10 cellular contexts compared by ENCODE assay signal in genomic region chr5:141680751-141681201, GRCh38. TPM values are rescaled to one million over a fixed set of nuclear protein-coding genes. Genes with fewer than 3 reads are reported as not detected.
A peak's percentile ranks its signal among the peaks of the same experiment; 100 is the strongest.
DNase-seq lines count a peak whose midpoint lies in the region; ATAC-seq, FAIRE-seq and TF ChIP-seq lines count a peak whose summit lies in the region.
"Had no signal": no experiment of that assay in that cellular context is flagged by ENCODE, and none has a peak within 500 bp of the region (broad histone marks: within the 10 kb centered on the region; RNA-seq: fewer than 3 reads in every experiment).

No MANE protein-coding gene starts in this region.

- no peak overlapping the region for H3K4me3 ChIP-seq in HepG2 (replicated peaks in 1 of 3; ENCODE audit: insufficient read depth in 1 of 3, low read depth in 2 of 3, low read length in 3 of 3)
- H3K4me3 ChIP-seq in vagina: peak overlapping the region; percentile 49

- CTCF ChIA-PET in HepG2 (lab: Yijun Ruan, JAX; ENCODE audit: low intra/inter-chr PET ratio, low total read pairs): no interaction called here

- no peak for TF ChIP-seq RAD21 in HepG2 (CRISPR knock-in tag; IDR thresholded peaks at IDR 0.05)

- H3K4me1 ChIP-seq in HepG2 (ENCODE audit: insufficient read depth, low read length) (peaks cover 20% of the 10 kb centered on the region), vagina (peaks cover 29% of the 10 kb centered on the region)

- H3K9me3 ChIP-seq in HepG2 (ENCODE audit: low read length) (no peaks in the 10 kb centered on the region), vagina (no peaks in the 10 kb centered on the region)

- H3K9ac ChIP-seq in HepG2 (ENCODE audit: insufficient read depth, low read depth, low read length): no peak overlapping the region

- H3K9me3 Mint-ChIP-seq in activated T-cell treated with anti-CD3 and anti-CD28 coated beads, Interleukin-2, amount 50 U/mL, for 4 hours: no peaks in the 10 kb centered on the region
- H3K9me3 Mint-ChIP-seq in activated T-cell treated with anti-CD3 and anti-CD28 coated beads, Interleukin-2, amount 50 U/mL, for 72 hours: no peaks in the 10 kb centered on the region

- intact Hi-C loops in HepG2 (cut with micrococcal nuclease; ENCODE audit: unreplicated experiment): no loop called here
- intact Hi-C loops in vagina (cut with DNase I): no loop called here
- intact Hi-C loops in head of caudate nucleus (cut with DNase I): no loop called here

- TF ChIP-seq POLR2A in HepG2 (IDR thresholded peaks at IDR 0.05; ENCODE audit: insufficient read depth in 1 of 2, low read depth in 2 of 2, low read length in 2 of 2) (no peak), vagina (IDR thresholded peaks at IDR 0.05) (no peak)

- FAIRE-seq in HepG2 (lab: Jason Lieb, UNC): no peak

- H2AFZ ChIP-seq in HepG2 (ENCODE audit: low read length): no peak overlapping the region

- in situ Hi-C loops in HepG2 (cut with HindIII; ENCODE audit: extremely low pct_ligation_motif_present, low pct_unique_long_range_greater_than_20kb): loop anchor here (25.0 kb wide), 1 partner anchor 457 kb away; no protein-coding TSS in a partner anchor

- H3K27ac ChIP-seq in caudate nucleus (ENCODE audit: low read depth, low read length) (peak overlapping the region; percentile 26), HepG2 (ENCODE audit: extremely low read length, insufficient read depth, low read length) (no peak overlapping the region), vagina (peak overlapping the region; percentile 76)

- no TSS peak for BruUV-seq in HepG2 (replicated peaks; lab: Mats Ljungman, UMichigan)

- WGBS in HepG2 (ENCODE audit: low lambda C conversion rate): 26% methylated on average over 6 of the region's 6 CpGs

- TF ChIP-seq CTCF in HepG2 (CRISPR knock-in tag; IDR thresholded peaks at IDR 0.05): no peak
- no peak for TF ChIP-seq CTCF in vagina (IDR thresholded peaks at IDR 0.05)

- no peak overlapping the region for H3K27ac Mint-ChIP-seq in activated T-cell treated with anti-CD3 and anti-CD28 coated beads, Interleukin-2, amount 50 U/mL, for 72 hours

- no peak for DNase-seq in activated T-cell treated with anti-CD3 and anti-CD28 coated beads, Interleukin-2, amount 50 U/mL, for 4 hours
- DNase-seq in activated T-cell treated with anti-CD3 and anti-CD28 coated beads, Interleukin-2, amount 50 U/mL, for 72 hours: no peak
- DNase-seq in caudate nucleus (lab: John Stamatoyannopoulos, UW) (no peak), HepG2 (ENCODE audit: low spot score) (peak; percentile 7), vagina (ENCODE audit: extremely low spot score in 2 of 2) (no peak), head of caudate nucleus (no peak)
- DNase-seq: DND-41, NCI-H2171 had no signal

- POLR2A ChIA-PET in HepG2 (lab: Yijun Ruan, JAX): no interaction called here

- peak overlapping the region; percentile 75 for H3K4me3 Mint-ChIP-seq in activated T-cell treated with anti-CD3 and anti-CD28 coated beads, Interleukin-2, amount 50 U/mL, for 4 hours
- H3K4me3 Mint-ChIP-seq in activated T-cell treated with anti-CD3 and anti-CD28 coated beads, Interleukin-2, amount 50 U/mL, for 72 hours: peak overlapping the region in 1 of 2 donors; percentile 64

- H3K4me2 ChIP-seq in HepG2 (ENCODE audit: low read depth, low read length): peak overlapping the region; percentile 61

- no peaks in the 10 kb centered on the region for H3K36me3 ChIP-seq in HepG2 (replicated peaks in 1 of 2; ENCODE audit: control insufficient read depth in 1 of 2, insufficient read depth in 2 of 2, low read length in 2 of 2)
- H3K36me3 ChIP-seq in vagina: no peaks in the 10 kb centered on the region

- H3K27me3 Mint-ChIP-seq in activated T-cell treated with anti-CD3 and anti-CD28 coated beads, Interleukin-2, amount 50 U/mL, for 4 hours (ENCODE audit: low read depth): no peaks in the 10 kb centered on the region
- H3K27me3 Mint-ChIP-seq in activated T-cell treated with anti-CD3 and anti-CD28 coated beads, Interleukin-2, amount 50 U/mL, for 72 hours (ENCODE audit: low read depth): no peaks in the 10 kb centered on the region

- no peaks in the 10 kb centered on the region for H3K79me2 ChIP-seq in HepG2 (ENCODE audit: insufficient read depth, low read length)

- peaks cover 20% of the 10 kb centered on the region for H3K4me1 Mint-ChIP-seq in activated T-cell treated with anti-CD3 and anti-CD28 coated beads, Interleukin-2, amount 50 U/mL, for 4 hours (ENCODE audit: low read depth)
- H3K4me1 Mint-ChIP-seq in activated T-cell treated with anti-CD3 and anti-CD28 coated beads, Interleukin-2, amount 50 U/mL, for 72 hours (ENCODE audit: low read depth): peaks cover 24% of the 10 kb centered on the region

- no peaks in the 10 kb centered on the region for H4K20me1 ChIP-seq in HepG2 (ENCODE audit: insufficient read depth, low read length)

- no peaks in the 10 kb centered on the region for H3K36me3 Mint-ChIP-seq in activated T-cell treated with anti-CD3 and anti-CD28 coated beads, Interleukin-2, amount 50 U/mL, for 4 hours (ENCODE audit: insufficient read depth)
- no peaks in the 10 kb centered on the region for H3K36me3 Mint-ChIP-seq in activated T-cell treated with anti-CD3 and anti-CD28 coated beads, Interleukin-2, amount 50 U/mL, for 72 hours (ENCODE audit: insufficient read depth in 2 of 2)

- no peak for ATAC-seq in activated T-cell treated with anti-CD3 and anti-CD28 coated beads, Interleukin-2, amount 50 U/mL, for 4 hours
- no peak for ATAC-seq in activated T-cell treated with anti-CD3 and anti-CD28 coated beads, Interleukin-2, amount 50 U/mL, for 72 hours (replicated peaks in 1 of 2)
- ATAC-seq in HepG2: peak; percentile 60
- ATAC-seq in GM19023 (IDR thresholded peaks at IDR 0.05; ENCODE audit: unreplicated experiment): no peak
- no peak for ATAC-seq in GM19463 (IDR thresholded peaks at IDR 0.05; ENCODE audit: unreplicated experiment)

- TF ChIP-seq EP300 in HepG2 (IDR thresholded peaks at IDR 0.05; ENCODE audit: low read depth in 2 of 2, low read length in 2 of 2) (no peak), HepG2 (CRISPR knock-in tag; IDR thresholded peaks at IDR 0.05; ENCODE audit: borderline replicate concordance) (no peak)

- H3K27me3 ChIP-seq in HepG2 (ENCODE audit: control insufficient read depth in 1 of 2, insufficient read depth in 2 of 2, low read length in 2 of 2) (peaks cover 0 to 22% of the 10 kb centered on the region in 2 experiments; a peak in 3 of 5 replicates), vagina (no peaks in the 10 kb centered on the region)

RNA-seq across cellular contexts. Expression of gene ARAP3, which starts 1.3 kb away (rescaled TPM):
- total RNA-seq in activated T-cell treated with anti-CD3 and anti-CD28 coated beads, Interleukin-2, amount 50 U/mL, for 4 hours: 1 to 10 TPM in 2 of 3 donors, under 1 TPM in 1; 0.56 to 2.0 (median 1.1) TPM
- 1 to 10 TPM; 3.2 to 4.1 TPM for total RNA-seq in activated T-cell treated with anti-CD3 and anti-CD28 coated beads, Interleukin-2, amount 50 U/mL, for 72 hours
- total RNA-seq in HepG2 (2016; rRNA removed; fragmentation: Illumina TruSeq; extraction: Trizol) (0.07 TPM in 1 of 2 replicates, not detected in the other), vagina (13.3 TPM)
- total RNA-seq in HepG2 (2016; cell fraction: cytosol; rRNA removed; fragmentation: Illumina TruSeq; extraction: Trizol; ENCODE audit: low read depth): not detected in 2 replicates
- 0.04 and 0.10 TPM in 2 replicates for total RNA-seq in HepG2 (2016; cell fraction: insoluble cytoplasmic fraction; rRNA removed; fragmentation: Illumina TruSeq; extraction: Trizol)
- 0.06 TPM in 1 of 2 replicates, not detected in the other for total RNA-seq in HepG2 (2016; cell fraction: membrane; rRNA removed; fragmentation: Illumina TruSeq; extraction: Trizol)
- total RNA-seq in HepG2 (2016; cell fraction: nucleus; rRNA removed; fragmentation: Illumina TruSeq; extraction: Trizol): not detected in 2 replicates
- polyA plus RNA-seq in HepG2 (2011; rRNA removed): 0.20 and 0.25 TPM in 2 replicates
- 0.08 and 0.15 TPM in 2 replicates for polyA plus RNA-seq in HepG2 (2011; cell fraction: cytosol; rRNA removed)
- 1.1 and 2.6 TPM in 2 replicates for polyA plus RNA-seq in HepG2 (2011; cell fraction: nucleus; rRNA removed)
- 0.17 TPM in 1 of 2 replicates, not detected in the other for polyA plus RNA-seq in HepG2 (2012)
- not detected in 2 replicates for polyA plus RNA-seq in HepG2 (2016; cell fraction: cytosol; fragmentation: Illumina TruSeq; extraction: Trizol; ENCODE audit: low read depth)
- polyA plus RNA-seq in HepG2 (2016; cell fraction: insoluble cytoplasmic fraction; fragmentation: Illumina TruSeq; extraction: Trizol; ENCODE audit: low read depth): 0.05 TPM in 1 of 2 replicates, not detected in the other
- not detected in 2 replicates for polyA plus RNA-seq in HepG2 (2016; cell fraction: membrane; fragmentation: Illumina TruSeq; extraction: Trizol; ENCODE audit: low read depth)
- polyA plus RNA-seq in HepG2 (2016; cell fraction: nucleus; fragmentation: Illumina TruSeq; extraction: Trizol; ENCODE audit: insufficient read depth, low read depth): 0.12 and 0.53 TPM in 2 replicates
- polyA minus RNA-seq in HepG2 (2011; rRNA and poly(A)+ RNA removed; ENCODE audit: low replicate concordance): 0.64 and 8.2 TPM in 2 replicates
- 0.20 TPM in 1 of 2 replicates, not detected in the other for polyA minus RNA-seq in HepG2 (2011; cell fraction: cytosol; rRNA and poly(A)+ RNA removed)
- polyA minus RNA-seq in HepG2 (2011; cell fraction: nucleus; rRNA and poly(A)+ RNA removed): 0.12 and 0.26 TPM in 2 replicates

RNA-seq across cellular contexts. Expression of gene FCHSD1, which starts 29.6 kb away (rescaled TPM):
- 10 to 100 TPM; 20.5 to 29.7 (median 22.1) TPM for total RNA-seq in activated T-cell treated with anti-CD3 and anti-CD28 coated beads, Interleukin-2, amount 50 U/mL, for 4 hours
- total RNA-seq in activated T-cell treated with anti-CD3 and anti-CD28 coated beads, Interleukin-2, amount 50 U/mL, for 72 hours: 10 to 100 TPM; 54.1 to 61.1 TPM
- total RNA-seq in HepG2 (2016; rRNA removed; fragmentation: Illumina TruSeq; extraction: Trizol) (3.6 and 5.5 TPM in 2 replicates), vagina (42.2 TPM)
- total RNA-seq in HepG2 (2016; cell fraction: cytosol; rRNA removed; fragmentation: Illumina TruSeq; extraction: Trizol; ENCODE audit: low read depth): 1.8 and 2.5 TPM in 2 replicates
- 3.8 and 9.1 TPM in 2 replicates for total RNA-seq in HepG2 (2016; cell fraction: insoluble cytoplasmic fraction; rRNA removed; fragmentation: Illumina TruSeq; extraction: Trizol)
- 1.0 and 1.4 TPM in 2 replicates for total RNA-seq in HepG2 (2016; cell fraction: membrane; rRNA removed; fragmentation: Illumina TruSeq; extraction: Trizol)
- total RNA-seq in HepG2 (2016; cell fraction: nucleus; rRNA removed; fragmentation: Illumina TruSeq; extraction: Trizol): 11.4 and 14.4 TPM in 2 replicates
- polyA plus RNA-seq in HepG2 (2011; rRNA removed): 15.4 and 20.7 TPM in 2 replicates
- polyA plus RNA-seq in HepG2 (2011; cell fraction: cytosol; rRNA removed): 5.5 and 7.5 TPM in 2 replicates
- 160 and 175 TPM in 2 replicates for polyA plus RNA-seq in HepG2 (2011; cell fraction: nucleus; rRNA removed)
- 10.0 and 11.9 TPM in 2 replicates for polyA plus RNA-seq in HepG2 (2012)
- 0.36 and 0.44 TPM in 2 replicates for polyA plus RNA-seq in HepG2 (2016; cell fraction: cytosol; fragmentation: Illumina TruSeq; extraction: Trizol; ENCODE audit: low read depth)
- 2.3 and 3.2 TPM in 2 replicates for polyA plus RNA-seq in HepG2 (2016; cell fraction: insoluble cytoplasmic fraction; fragmentation: Illumina TruSeq; extraction: Trizol; ENCODE audit: low read depth)
- 0.33 and 0.88 TPM in 2 replicates for polyA plus RNA-seq in HepG2 (2016; cell fraction: membrane; fragmentation: Illumina TruSeq; extraction: Trizol; ENCODE audit: low read depth)
- 29.0 and 35.7 TPM in 2 replicates for polyA plus RNA-seq in HepG2 (2016; cell fraction: nucleus; fragmentation: Illumina TruSeq; extraction: Trizol; ENCODE audit: insufficient read depth, low read depth)
- polyA minus RNA-seq in HepG2 (2011; rRNA and poly(A)+ RNA removed; ENCODE audit: low replicate concordance): 7.2 and 9.9 TPM in 2 replicates
- 4.6 and 5.0 TPM in 2 replicates for polyA minus RNA-seq in HepG2 (2011; cell fraction: cytosol; rRNA and poly(A)+ RNA removed)
- 29.2 and 32.2 TPM in 2 replicates for polyA minus RNA-seq in HepG2 (2011; cell fraction: nucleus; rRNA and poly(A)+ RNA removed)

RNA-seq across cellular contexts. Expression of gene RELL2, which starts 44.0 kb away (rescaled TPM):
- 10 to 100 TPM; 25.8 to 30.4 (median 29.5) TPM for total RNA-seq in activated T-cell treated with anti-CD3 and anti-CD28 coated beads, Interleukin-2, amount 50 U/mL, for 4 hours
- total RNA-seq in activated T-cell treated with anti-CD3 and anti-CD28 coated beads, Interleukin-2, amount 50 U/mL, for 72 hours: 10 to 100 TPM; 14.6 to 19.5 TPM
- total RNA-seq in HepG2 (2016; rRNA removed; fragmentation: Illumina TruSeq; extraction: Trizol) (5.2 and 8.3 TPM in 2 replicates), vagina (5.6 TPM)
- 4.3 and 4.9 TPM in 2 replicates for total RNA-seq in HepG2 (2016; cell fraction: cytosol; rRNA removed; fragmentation: Illumina TruSeq; extraction: Trizol; ENCODE audit: low read depth)
- 5.4 and 6.7 TPM in 2 replicates for total RNA-seq in HepG2 (2016; cell fraction: insoluble cytoplasmic fraction; rRNA removed; fragmentation: Illumina TruSeq; extraction: Trizol)
- 9.5 and 10.1 TPM in 2 replicates for total RNA-seq in HepG2 (2016; cell fraction: membrane; rRNA removed; fragmentation: Illumina TruSeq; extraction: Trizol)
- 6.6 and 7.9 TPM in 2 replicates for total RNA-seq in HepG2 (2016; cell fraction: nucleus; rRNA removed; fragmentation: Illumina TruSeq; extraction: Trizol)
- 6.4 and 9.9 TPM in 2 replicates for polyA plus RNA-seq in HepG2 (2011; rRNA removed)
- polyA plus RNA-seq in HepG2 (2011; cell fraction: cytosol; rRNA removed): 6.7 and 9.8 TPM in 2 replicates
- polyA plus RNA-seq in HepG2 (2011; cell fraction: nucleus; rRNA removed): 46.2 and 47.3 TPM in 2 replicates
- polyA plus RNA-seq in HepG2 (2012): 2.0 and 3.6 TPM in 2 replicates
- polyA plus RNA-seq in HepG2 (2016; cell fraction: cytosol; fragmentation: Illumina TruSeq; extraction: Trizol; ENCODE audit: low read depth): 5.7 and 6.7 TPM in 2 replicates
- polyA plus RNA-seq in HepG2 (2016; cell fraction: insoluble cytoplasmic fraction; fragmentation: Illumina TruSeq; extraction: Trizol; ENCODE audit: low read depth): 5.5 and 6.8 TPM in 2 replicates
- 10.5 and 11.3 TPM in 2 replicates for polyA plus RNA-seq in HepG2 (2016; cell fraction: membrane; fragmentation: Illumina TruSeq; extraction: Trizol; ENCODE audit: low read depth)
- 21.1 and 22.8 TPM in 2 replicates for polyA plus RNA-seq in HepG2 (2016; cell fraction: nucleus; fragmentation: Illumina TruSeq; extraction: Trizol; ENCODE audit: insufficient read depth, low read depth)
- 0.84 and 5.2 TPM in 2 replicates for polyA minus RNA-seq in HepG2 (2011; rRNA and poly(A)+ RNA removed; ENCODE audit: low replicate concordance)
- 1.8 and 2.8 TPM in 2 replicates for polyA minus RNA-seq in HepG2 (2011; cell fraction: cytosol; rRNA and poly(A)+ RNA removed)
- polyA minus RNA-seq in HepG2 (2011; cell fraction: nucleus; rRNA and poly(A)+ RNA removed): 7.8 and 10.2 TPM in 2 replicates

RNA-seq across cellular contexts. Expression of gene HDAC3, which starts 44.1 kb away (rescaled TPM):
- 10 to 100 TPM; 66.1 to 73.8 (median 71.7) TPM for total RNA-seq in activated T-cell treated with anti-CD3 and anti-CD28 coated beads, Interleukin-2, amount 50 U/mL, for 4 hours
- 10 to 100 TPM; 64.1 to 69.2 TPM for total RNA-seq in activated T-cell treated with anti-CD3 and anti-CD28 coated beads, Interleukin-2, amount 50 U/mL, for 72 hours
- total RNA-seq in HepG2 (2016; rRNA removed; fragmentation: Illumina TruSeq; extraction: Trizol): 83.9 and 84.0 TPM in 2 replicates
- 89.0 and 95.8 TPM in 2 replicates for total RNA-seq in HepG2 (2016; cell fraction: cytosol; rRNA removed; fragmentation: Illumina TruSeq; extraction: Trizol; ENCODE audit: low read depth)
- 75.9 and 87.3 TPM in 2 replicates for total RNA-seq in HepG2 (2016; cell fraction: insoluble cytoplasmic fraction; rRNA removed; fragmentation: Illumina TruSeq; extraction: Trizol)
- 136 and 149 TPM in 2 replicates for total RNA-seq in HepG2 (2016; cell fraction: membrane; rRNA removed; fragmentation: Illumina TruSeq; extraction: Trizol)
- total RNA-seq in HepG2 (2016; cell fraction: nucleus; rRNA removed; fragmentation: Illumina TruSeq; extraction: Trizol): 60.2 and 60.8 TPM in 2 replicates
- 90.0 and 94.1 TPM in 2 replicates for polyA plus RNA-seq in HepG2 (2011; rRNA removed)
- polyA plus RNA-seq in HepG2 (2011; cell fraction: cytosol; rRNA removed): 84.3 and 85.4 TPM in 2 replicates
- polyA plus RNA-seq in HepG2 (2011; cell fraction: nucleus; rRNA removed): 161 and 166 TPM in 2 replicates
- 55.1 and 57.0 TPM in 2 replicates for polyA plus RNA-seq in HepG2 (2012)
- polyA plus RNA-seq in HepG2 (2016; cell fraction: cytosol; fragmentation: Illumina TruSeq; extraction: Trizol; ENCODE audit: low read depth): 93.9 and 113 TPM in 2 replicates
- 80.8 and 88.3 TPM in 2 replicates for polyA plus RNA-seq in HepG2 (2016; cell fraction: insoluble cytoplasmic fraction; fragmentation: Illumina TruSeq; extraction: Trizol; ENCODE audit: low read depth)
- polyA plus RNA-seq in HepG2 (2016; cell fraction: membrane; fragmentation: Illumina TruSeq; extraction: Trizol; ENCODE audit: low read depth): 128 and 150 TPM in 2 replicates
- polyA plus RNA-seq in HepG2 (2016; cell fraction: nucleus; fragmentation: Illumina TruSeq; extraction: Trizol; ENCODE audit: insufficient read depth, low read depth): 126 and 133 TPM in 2 replicates
- polyA minus RNA-seq in HepG2 (2011; rRNA and poly(A)+ RNA removed; ENCODE audit: low replicate concordance): 103 and 109 TPM in 2 replicates
- polyA minus RNA-seq in HepG2 (2011; cell fraction: cytosol; rRNA and poly(A)+ RNA removed): 38.4 TPM in 2 replicates
- polyA minus RNA-seq in HepG2 (2011; cell fraction: nucleus; rRNA and poly(A)+ RNA removed): 73.1 TPM in 2 replicates
- total RNA-seq in vagina: 44.7 TPM

Comparison
In these comparisons a context has a peak if more than half of its experiments do, and no peak if none do; other contexts are left out.
1. H3K4me3 ChIP-seq: peak in vagina (2 of 2); none in HepG2 (0 of 3).